9 cellular contexts compared by ENCODE assay signal in genomic region chr2:104857262-104858221, GRCh38. TPM values are rescaled to one million over a fixed set of nuclear protein-coding genes. Genes with fewer than 3 reads are reported as not detected.
DNase-seq lines count a peak whose midpoint lies in the region; ATAC-seq and TF ChIP-seq lines count a peak whose summit lies in the region.
"Had no signal": no experiment of that assay in that cellular context is flagged by ENCODE, and none has a peak within 500 bp of the region (broad histone marks: within the 10 kb centered on the region; RNA-seq: fewer than 3 reads in every experiment).

No MANE protein-coding gene starts in this region.

- TF ChIP-seq CTCF in GM23338 (conservative IDR thresholded peaks at IDR 0.05; ENCODE audit: low read depth in 2 of 2) (no peak), brain (conservative IDR thresholded peaks at IDR 0.05) (no peak), nephron (IDR thresholded peaks at IDR 0.05; ENCODE audit: unreplicated experiment in 3 of 3) (no peak), tibial artery (IDR thresholded peaks at IDR 0.05) (no peak)

- no peak overlapping the region for H3K27ac ChIP-seq in CD4-positive, alpha-beta memory T cell (ENCODE audit: low read depth, low read length)
- H3K27ac ChIP-seq in GM23338 (ENCODE audit: low read depth) = no peak overlapping the region
- H3K27ac ChIP-seq in tibial artery = no peak overlapping the region
- H3K27ac ChIP-seq: SJSA1 had no signal

- H3K4me1 Mint-ChIP-seq in CD4-positive, alpha-beta memory T cell = peaks cover 20 to 45% (median 28%) of the 10 kb centered on the region in 4 donors
- H3K4me1 Mint-ChIP-seq in GM23338 (peaks cover 41% of the 10 kb centered on the region), brain (peaks cover 22% of the 10 kb centered on the region), nephron (peaks cover 26% of the 10 kb centered on the region)

- no peaks in the 10 kb centered on the region for H3K9me3 ChIP-seq in CD4-positive, alpha-beta memory T cell (ENCODE audit: control insufficient read depth in 1 of 2, low read length in 2 of 2)
- no peaks in the 10 kb centered on the region for H3K9me3 ChIP-seq in tibial artery

- DNase-seq in CD4-positive, alpha-beta memory T cell = no peak
- DNase-seq in GM23338 (ENCODE audit: low spot score) = peak; percentile 67
- no peak for DNase-seq in HuH-7.5 (ENCODE audit: low spot score)
- no peak for DNase-seq in tibial artery
- DNase-seq in NCI-H1105 (lab: John Stamatoyannopoulos, UW) = no peak
- DNase-seq in NCI-H2171 (lab: John Stamatoyannopoulos, UW) = no peak

- peak overlapping the region; percentile 50 to 82 (median 78) for H3K4me3 Mint-ChIP-seq in CD4-positive, alpha-beta memory T cell
- peak overlapping the region; percentile 53 for H3K4me3 Mint-ChIP-seq in GM23338
- H3K4me3 Mint-ChIP-seq in brain = peak overlapping the region; percentile 87 to 99 (median 96)
- H3K4me3 Mint-ChIP-seq in nephron = peak overlapping the region; percentile 81 to 87 (median 82)

- H3F3A ChIP-seq in GM23338 (replicated peaks; ENCODE audit: low read depth) = peaks cover 30% of the 10 kb centered on the region

- H3K36me3 Mint-ChIP-seq in CD4-positive, alpha-beta memory T cell = peaks cover 0 to 6% of the 10 kb centered on the region in 2 donors
- no peaks in the 10 kb centered on the region; the same call in 2 of the 3 replicates for H3K36me3 Mint-ChIP-seq in GM23338 (ENCODE audit: low read depth)
- H3K36me3 Mint-ChIP-seq in brain = peaks cover 39% of the 10 kb centered on the region
- H3K36me3 Mint-ChIP-seq in nephron (ENCODE audit: low read depth) = peaks cover 35% of the 10 kb centered on the region

- POLR2A ChIA-PET in CD4-positive, alpha-beta memory T cell (lab: Charles Lee; ENCODE audit: partially characterized antibody) = no interaction called here

- peaks cover 39% of the 10 kb centered on the region for H3K27me3 ChIP-seq in CD4-positive, alpha-beta memory T cell (ENCODE audit: insufficient read depth, low read length)
- H3K27me3 ChIP-seq in GM23338 (ENCODE audit: insufficient read depth) (peaks cover 83% of the 10 kb centered on the region), tibial artery (peaks cover 9 to 82% of the 10 kb centered on the region in 2 donors)

- H3K27me3 Mint-ChIP-seq in CD4-positive, alpha-beta memory T cell = peaks cover 59% of the 10 kb centered on the region in 2 donors
- H3K27me3 Mint-ChIP-seq in GM23338 (ENCODE audit: insufficient read depth, low read depth, poor library complexity) (peaks cover 79% of the 10 kb centered on the region), brain (peaks cover 71% of the 10 kb centered on the region), nephron (ENCODE audit: low read depth) (peaks cover 88% of the 10 kb centered on the region)

- no peaks in the 10 kb centered on the region for H3K9me2 ChIP-seq in GM23338 (ENCODE audit: insufficient read depth)

- H4K20me1 ChIP-seq in GM23338 (replicated peaks; ENCODE audit: insufficient read depth) = peaks cover 15% of the 10 kb centered on the region

- H3K36me3 ChIP-seq in CD4-positive, alpha-beta memory T cell (ENCODE audit: insufficient read depth, low read length) = no peaks in the 10 kb centered on the region
- no peaks in the 10 kb centered on the region for H3K36me3 ChIP-seq in GM23338 (ENCODE audit: insufficient read depth)
- no peaks in the 10 kb centered on the region for H3K36me3 ChIP-seq in tibial artery
- H3K36me3 ChIP-seq: SJSA1 had no signal

- peaks cover 21% of the 10 kb centered on the region for H3K4me1 ChIP-seq in CD4-positive, alpha-beta memory T cell (ENCODE audit: insufficient read depth, low read length)
- H3K4me1 ChIP-seq in GM23338 (ENCODE audit: insufficient read depth) (peaks cover 45% of the 10 kb centered on the region), tibial artery (peaks cover 0 to 50% (median 38%) of the 10 kb centered on the region in 4 donors)

- peaks cover 0 to 52% (median 29%) of the 10 kb centered on the region in 8 donors for H3K9me3 Mint-ChIP-seq in CD4-positive, alpha-beta memory T cell
- H3K9me3 Mint-ChIP-seq in GM23338 (peaks cover 7% of the 10 kb centered on the region), brain (peaks cover 0 to 56% (median 0%) of the 10 kb centered on the region in 5 experiments), nephron (no peaks in the 10 kb centered on the region)

- intact Hi-C loops in CD4-positive, alpha-beta memory T cell (cut with micrococcal nuclease) = no loop called here
- intact Hi-C loops in tibial artery (cut with DNase I; ENCODE audit: low total_unique reads) = no loop called here

- H2AFZ ChIP-seq in GM23338 = no peak overlapping the region

- no peak for ATAC-seq in GM23338

- H3K4me3 ChIP-seq in CD4-positive, alpha-beta memory T cell (ENCODE audit: low read length in 2 of 2) = no peak overlapping the region
- peak overlapping the region; percentile 46 for H3K4me3 ChIP-seq in GM23338
- no peak overlapping the region for H3K4me3 ChIP-seq in tibial artery
- H3K4me3 ChIP-seq: SJSA1 had no signal

- CTCF ChIA-PET in CD4-positive, alpha-beta memory T cell (lab: Charles Lee; ENCODE audit: partially characterized antibody) = no interaction called here

- peak overlapping the region; percentile 71 for H3K4me2 ChIP-seq in GM23338

- no peaks in the 10 kb centered on the region for H3K79me2 ChIP-seq in GM23338 (replicated peaks; ENCODE audit: insufficient read depth)

- H3K27ac Mint-ChIP-seq in CD4-positive, alpha-beta memory T cell = peak overlapping the region in 2 of 7 donors; percentile 55 to 59
- H3K27ac Mint-ChIP-seq in GM23338 (no peak overlapping the region), brain (peak overlapping the region; percentile 98 to 100 (median 99)), nephron (peak overlapping the region; percentile 85 to 93 (median 91))

TF ChIP-seq in GM23338, 12 proteins besides CTCF, POLR2A, EP300 and RAD21:
- TF ChIP-seq EZH2phosphoT487 (IDR thresholded peaks at IDR 0.05; ENCODE audit: unreplicated experiment) (peak; percentile 90), EZH2 (IDR thresholded peaks at IDR 0.05; ENCODE audit: low read depth, unreplicated experiment) (peak; percentile 100), ZNF114 (CRISPR knock-in tag; IDR thresholded peaks at IDR 0.05) (no peak)

RNA-seq across cellular contexts. Expression of gene POU3F3, which starts 3.6 kb away (rescaled TPM):
- not detected for total RNA-seq in CD4-positive, alpha-beta memory T cell
- polyA plus RNA-seq in CD4-positive, alpha-beta memory T cell = not detected
- 0.24 TPM in 1 of 2 replicates, not detected in the other for total RNA-seq in GM23338 (2014; rRNA removed; shearing (Covaris generic))
- polyA plus RNA-seq in GM23338 (2016; fragmentation: Nextera tagmentation; extraction: Ambion mirVana) = 0.06 and 0.14 TPM in 2 replicates
- polyA plus RNA-seq in brain (ENCODE audit: insufficient read depth, low read depth, low replicate concordance) = 23.8 TPM

Comparison
In these comparisons a context has a peak if more than half of its experiments do, and no peak if none do; other contexts are left out.
1. RNA of gene POU3F3, which starts 3.6 kb away (polyA plus RNA-seq): 23.8 TPM in brain (single experiment); 0.06 to 0.14 TPM in GM23338 and not detected in CD4-positive, alpha-beta memory T cell; every median in the first group is over 10 times any median in the second.
2. Peak in every context shown above with its lines, with median percentiles within 50 percentile points of each other: H3K4me3 Mint-ChIP-seq.